In genomic region chr2:41928593-41928992, GRCh38 we compare ENCODE assay signal across 18 cellular contexts.
DNase-seq lines count a peak whose midpoint lies in the region; ATAC-seq and TF ChIP-seq lines count a peak whose summit lies in the region.
"Had no signal": no experiment of that assay in that cellular context is flagged by ENCODE, and none has a peak within 500 bp of the region (broad histone marks: within the 10 kb centered on the region; RNA-seq: fewer than 3 reads in every experiment).

No MANE protein-coding gene starts in this region.

- H3K4me1 ChIP-seq in SJCRH30: peaks cover 60% of the 10 kb centered on the region
- H3K4me1 ChIP-seq: HAP-1, parathyroid adenoma had no signal

- H3K27ac ChIP-seq in SJCRH30: peak overlapping the region; percentile 53
- H3K27ac ChIP-seq: parathyroid adenoma had no signal

- H3K27me3 ChIP-seq in SJCRH30: no peaks in the 10 kb centered on the region
- H3K27me3 ChIP-seq: body of pancreas had no signal

- TF ChIP-seq CTCF in fibroblast of the aortic adventitia (IDR thresholded peaks at IDR 0.05; ENCODE audit: insufficient read depth, low read length) (no peak), GM20000 (IDR thresholded peaks at IDR 0.05; ENCODE audit: extremely low read depth, missing control alignments) (no peak)

- ATAC-seq in HG02870 (IDR thresholded peaks at IDR 0.05; ENCODE audit: unreplicated experiment) (no peak), GM21825 (IDR thresholded peaks at IDR 0.05; ENCODE audit: unreplicated experiment) (no peak)
- ATAC-seq: activated T-cell treated with anti-CD3 and anti-CD28 coated beads, Interleukin-2, amount 50 U/mL, for 4 hours; body of pancreas; left colon; stimulated activated naive B cell treated with anti-CD40 and anti-IgM and Interleukin-4, amounts not matched to agents 10 μg/mL and 1 μg/mL and 100 μg/mL, for 72 hours had no signal

- H3K9me3 ChIP-seq in SJCRH30 (replicated peaks): peaks cover 8% of the 10 kb centered on the region
- H3K9me3 ChIP-seq: body of pancreas, HAP-1 had no signal

- H3K4me3 ChIP-seq in SJCRH30: no peak overlapping the region
- H3K4me3 ChIP-seq in fibroblast of the aortic adventitia (ENCODE audit: low read depth, low read length): no peak overlapping the region
- H3K4me3 ChIP-seq: body of pancreas, HAP-1 had no signal

- H3K36me3 ChIP-seq in SJCRH30: no peaks in the 10 kb centered on the region
- H3K36me3 ChIP-seq: HAP-1 had no signal

- DNase-seq in GM04503 (ENCODE audit: low read depth): peak; percentile 63
- DNase-seq in SJCRH30: no peak
- peak; percentile 75 for DNase-seq in fibroblast of the aortic adventitia (ENCODE audit: low read depth)
- peak; percentile 79 for DNase-seq in renal cortical epithelial cell (ENCODE audit: low read depth)
- DNase-seq in DMS79 (lab: John Stamatoyannopoulos, UW): no peak
- no peak for DNase-seq in GM20000 (ENCODE audit: low spot score)
- DNase-seq: activated B cell treated with CpG ODN at 0.5 μM for 24 hours; activated T-cell treated with anti-CD3 and anti-CD28 coated beads, Interleukin-2, amount 50 U/mL, for 4 hours; body of pancreas; COR-L47; left colon; MV-4-11; NCI-H510A; stimulated activated naive B cell treated with anti-CD40 and anti-IgM and Interleukin-4, amounts not matched to agents 10 μg/mL and 1 μg/mL and 100 μg/mL, for 72 hours had no signal

Comparison
In these comparisons a context has a peak if more than half of its experiments do, and no peak if none do; other contexts are left out.
1. DNase-seq: peak in GM04503 (single experiment), fibroblast of the aortic adventitia (single experiment) and renal cortical epithelial cell (single experiment); none in SJCRH30 (0 of 2), DMS79 (single experiment) and GM20000 (single experiment).